ENCODE assay signal across 17 cellular contexts in genomic region chr5:142561029-142561428, GRCh38.
DNase-seq lines count a peak whose midpoint lies in the region; ATAC-seq and TF ChIP-seq lines count a peak whose summit lies in the region.
"Had no signal": no experiment of that assay in that cellular context is flagged by ENCODE, and none has a peak within 500 bp of the region (broad histone marks: within the 10 kb centered on the region; RNA-seq: fewer than 3 reads in every experiment).

No MANE protein-coding gene starts in this region.

- DNase-seq in EH (ENCODE audit: low read depth) (peak; percentile 45), astrocyte of the hippocampus (ENCODE audit: low read depth, low spot score) (peak; percentile 30), osteoblast (ENCODE audit: insufficient read length, low spot score, missing footprints) (no peak), aorta (no peak), WTC11 (ENCODE audit: low spot score) (no peak), suprapubic skin (ENCODE audit: low spot score in 2 of 2) (no peak), activated T-cell treated with anti-CD3 and anti-CD28 coated beads for 4 hours (no peak)
- DNase-seq in activated effector memory CD4-positive, alpha-beta T cell treated with Interleukin-2 at 50 U/mL for 16 hours: no peak
- DNase-seq: CD8-positive, alpha-beta T cell; COR-L47; DMS153; DMS79 treated with DMSO at 0.1 percent for 48 hours; GDM1; KBM-7 had no signal

- POLR2A ChIA-PET in WTC11 (lab: Charles Lee): no interaction called here

- H3K4me3 ChIP-seq in osteoblast (ENCODE audit: insufficient read depth, low read length) (no peak overlapping the region), aorta (ENCODE audit: low read length in 2 of 2) (no peak overlapping the region), suprapubic skin (no peak overlapping the region)
- H3K4me3 ChIP-seq: A549 had no signal

- H3K27me3 Mint-ChIP-seq in WTC11 (ENCODE audit: low read depth): no peaks in the 10 kb centered on the region

- H3K4me1 ChIP-seq in osteoblast (ENCODE audit: insufficient read depth, low read length): peaks cover 16% of the 10 kb centered on the region
- H3K4me1 ChIP-seq in aorta (ENCODE audit: control insufficient read depth in 1 of 2, insufficient read depth in 2 of 2, low read length in 2 of 2): peaks cover 3% of the 10 kb centered on the region in 2 donors
- no peaks in the 10 kb centered on the region for H3K4me1 ChIP-seq in suprapubic skin
- H3K4me1 ChIP-seq: A549 had no signal

- TF ChIP-seq CTCF in osteoblast (IDR thresholded peaks at IDR 0.05; ENCODE audit: extremely low read depth, low read depth, low read length) (no peak), WTC11 (IDR thresholded peaks at IDR 0.05) (no peak), suprapubic skin (IDR thresholded peaks at IDR 0.05) (no peak)

- H3K27ac ChIP-seq in osteoblast (ENCODE audit: low read depth, low read length) (peak overlapping the region; percentile 90), aorta (ENCODE audit: low read depth in 1 of 2, low read length in 2 of 2) (peak overlapping the region; percentile 29 to 50), suprapubic skin (no peak overlapping the region)
- H3K27ac ChIP-seq: A549 had no signal

- no peak for TF ChIP-seq EP300 in suprapubic skin (IDR thresholded peaks at IDR 0.05)

- no peak overlapping the region for H3K27ac Mint-ChIP-seq in WTC11
- H3K27ac Mint-ChIP-seq: CD14-positive monocyte; CD8-positive, alpha-beta T cell had no signal

- H3K4me2 ChIP-seq in osteoblast (ENCODE audit: insufficient read depth, low read length): peak overlapping the region; percentile 37
- H3K4me2 ChIP-seq: A549 had no signal

- H3K79me2 ChIP-seq in osteoblast (ENCODE audit: insufficient read depth, low read length): no peaks in the 10 kb centered on the region

- intact Hi-C loops in aorta (cut with DNase I): no loop called here

- no peaks in the 10 kb centered on the region for H3K4me1 Mint-ChIP-seq in WTC11
- H3K4me1 Mint-ChIP-seq: CD14-positive monocyte had no signal

- no peak for TF ChIP-seq POLR2A in suprapubic skin (IDR thresholded peaks at IDR 0.05)

- H3K4me3 Mint-ChIP-seq in WTC11: no peak overlapping the region
- H3K4me3 Mint-ChIP-seq: CD14-positive monocyte; CD8-positive, alpha-beta T cell had no signal

- peaks cover 4% of the 10 kb centered on the region for H3K9me3 Mint-ChIP-seq in WTC11
- H3K9me3 Mint-ChIP-seq: CD14-positive monocyte; CD8-positive, alpha-beta T cell had no signal

- CTCF ChIA-PET in WTC11 (lab: Charles Lee): interaction anchor here (0.6 to 1.7 kb wide), 2 partner anchors 95 to 1122 kb away, joined by 3 to 4 read pairs; no protein-coding TSS in a partner anchor

- no peak for ATAC-seq in aorta (ENCODE audit: low FRiP score)
- ATAC-seq in WTC11: no peak
- ATAC-seq: A549; CD8-positive, alpha-beta T cell; HCT116 had no signal

- H3K9me3 ChIP-seq in osteoblast (ENCODE audit: low read depth, low read length): no peaks in the 10 kb centered on the region
- no peaks in the 10 kb centered on the region for H3K9me3 ChIP-seq in aorta (ENCODE audit: control insufficient read depth, low read length)
- no peaks in the 10 kb centered on the region for H3K9me3 ChIP-seq in suprapubic skin
- H3K9me3 ChIP-seq: A549 had no signal

- H3K36me3 Mint-ChIP-seq in WTC11: no peaks in the 10 kb centered on the region
- H3K36me3 Mint-ChIP-seq: CD14-positive monocyte; CD8-positive, alpha-beta T cell had no signal

- H2AFZ ChIP-seq in osteoblast (ENCODE audit: low read length): peak overlapping the region; percentile 40

- no peaks in the 10 kb centered on the region for H3K27me3 ChIP-seq in osteoblast (ENCODE audit: insufficient read depth, low read length)
- no peaks in the 10 kb centered on the region for H3K27me3 ChIP-seq in aorta (ENCODE audit: control insufficient read depth in 1 of 2, insufficient read depth in 2 of 2, low read length in 1 of 2)
- H3K27me3 ChIP-seq in suprapubic skin: no peaks in the 10 kb centered on the region

- H3K36me3 ChIP-seq in osteoblast (ENCODE audit: insufficient read depth, low read length): no peaks in the 10 kb centered on the region
- no peaks in the 10 kb centered on the region for H3K36me3 ChIP-seq in aorta (ENCODE audit: control insufficient read depth in 1 of 2, insufficient read depth in 2 of 2, low read length in 1 of 2)
- no peaks in the 10 kb centered on the region for H3K36me3 ChIP-seq in suprapubic skin

- no peaks in the 10 kb centered on the region for H4K20me1 ChIP-seq in osteoblast (ENCODE audit: insufficient read depth, low read length)

- 59 to 74% methylated on average over 2 of the region's 2 CpGs for WGBS in aorta, 2 donors
- WGBS in suprapubic skin: 78% methylated on average over 2 of the region's 2 CpGs

TF ChIP-seq in WTC11, 78 proteins besides CTCF, POLR2A, EP300 and RAD21:
- TF ChIP-seq JAZF1 (CRISPR knock-in tag; IDR thresholded peaks at IDR 0.05) (no peak), GABPB1 (CRISPR knock-in tag; IDR thresholded peaks at IDR 0.05) (no peak)

Comparison
In these comparisons a context has a peak if more than half of its experiments do, and no peak if none do; other contexts are left out.
1. DNase-seq: peak in EH (single experiment) and astrocyte of the hippocampus (single experiment); none in osteoblast (single experiment), aorta (0 of 2), WTC11 (single experiment), activated effector memory CD4-positive, alpha-beta T cell treated with Interleukin-2 at 50 U/mL for 16 hours (single experiment), suprapubic skin (0 of 2) and activated T-cell treated with anti-CD3 and anti-CD28 coated beads for 4 hours (single experiment).